8 cellular contexts compared by ENCODE assay signal in genomic region chr20:10848810-10849370, GRCh38.
A peak's percentile ranks its signal among the peaks of the same experiment; 100 is the strongest.
DNase-seq lines count a peak whose midpoint lies in the region; FAIRE-seq and TF ChIP-seq lines count a peak whose summit lies in the region.

No MANE protein-coding gene starts in this region.

- H3K9ac ChIP-seq in colonic mucosa (ENCODE audit: low read depth in 2 of 2, low read length in 2 of 2), result peak overlapping the region in 1 of 2 donors; percentile 9

- no peak for TF ChIP-seq CTCF in colonic mucosa (IDR thresholded peaks at IDR 0.05)
- no peak for TF ChIP-seq CTCF in CD14-positive monocyte (IDR thresholded peaks at IDR 0.05)

- H3K4me1 ChIP-seq in colonic mucosa, result no peaks in the 10 kb centered on the region

- DNase-seq in COLO668 (lab: John Stamatoyannopoulos, UW; ENCODE audit: unreplicated experiment), result peak; percentile 16
- peak; percentile 57 for DNase-seq in HTR-8/SVneo (ENCODE audit: insufficient read length, low spot score)
- DNase-seq in colonic mucosa, result peak; percentile 64
- peak; percentile 18 for DNase-seq in mucosa of gallbladder (ENCODE audit: low spot score)
- no peak for DNase-seq in GF-D8 (lab: John Stamatoyannopoulos, UW)
- no peak for DNase-seq in hypothalamus (lab: John Stamatoyannopoulos, UW)
- DNase-seq in CD14-positive monocyte (ENCODE audit: low spot score), result no peak
- no peak for DNase-seq in COR-L47 (lab: John Stamatoyannopoulos, UW)

- no peak overlapping the region for H3K4me3 Mint-ChIP-seq in CD14-positive monocyte

- intact Hi-C loops in colonic mucosa (cut with DNase I), result no loop called here
- intact Hi-C loops in CD14-positive monocyte (cut with micrococcal nuclease), result no loop called here

- H3K9me3 ChIP-seq in colonic mucosa, result no peaks in the 10 kb centered on the region

- no peak overlapping the region for H3K4me3 ChIP-seq in colonic mucosa

- no peaks in the 10 kb centered on the region for H3K27me3 ChIP-seq in colonic mucosa

- peaks cover 0 to 9% (median 3%) of the 10 kb centered on the region in 7 donors for H3K9me3 Mint-ChIP-seq in CD14-positive monocyte

- no peaks in the 10 kb centered on the region for H3K4me1 Mint-ChIP-seq in CD14-positive monocyte

- peak; percentile 78 for FAIRE-seq in HTR-8/SVneo (lab: Jason Lieb, UNC)

- H3K27ac Mint-ChIP-seq in CD14-positive monocyte, result no peak overlapping the region

- peak overlapping the region; percentile 70 for H3K27ac ChIP-seq in colonic mucosa

- H3K36me3 ChIP-seq in colonic mucosa, result no peaks in the 10 kb centered on the region

- peaks cover 0 to 1% (median 0%) of the 10 kb centered on the region in 3 donors for H3K27me3 Mint-ChIP-seq in CD14-positive monocyte (ENCODE audit: low read depth in 3 of 3)

- H3K36me3 Mint-ChIP-seq in CD14-positive monocyte, result no peaks in the 10 kb centered on the region

Comparison
In these comparisons a context has a peak if more than half of its experiments do, and no peak if none do; other contexts are left out.
1. DNase-seq: peak in COLO668 (single experiment), HTR-8/SVneo (single experiment), colonic mucosa (single experiment) and mucosa of gallbladder (single experiment); none in GF-D8 (single experiment), hypothalamus (0 of 51), CD14-positive monocyte (single experiment) and COR-L47 (single experiment).